Comparison of ENCODE assay signal across 10 cellular contexts in the genomic region with DNA sequence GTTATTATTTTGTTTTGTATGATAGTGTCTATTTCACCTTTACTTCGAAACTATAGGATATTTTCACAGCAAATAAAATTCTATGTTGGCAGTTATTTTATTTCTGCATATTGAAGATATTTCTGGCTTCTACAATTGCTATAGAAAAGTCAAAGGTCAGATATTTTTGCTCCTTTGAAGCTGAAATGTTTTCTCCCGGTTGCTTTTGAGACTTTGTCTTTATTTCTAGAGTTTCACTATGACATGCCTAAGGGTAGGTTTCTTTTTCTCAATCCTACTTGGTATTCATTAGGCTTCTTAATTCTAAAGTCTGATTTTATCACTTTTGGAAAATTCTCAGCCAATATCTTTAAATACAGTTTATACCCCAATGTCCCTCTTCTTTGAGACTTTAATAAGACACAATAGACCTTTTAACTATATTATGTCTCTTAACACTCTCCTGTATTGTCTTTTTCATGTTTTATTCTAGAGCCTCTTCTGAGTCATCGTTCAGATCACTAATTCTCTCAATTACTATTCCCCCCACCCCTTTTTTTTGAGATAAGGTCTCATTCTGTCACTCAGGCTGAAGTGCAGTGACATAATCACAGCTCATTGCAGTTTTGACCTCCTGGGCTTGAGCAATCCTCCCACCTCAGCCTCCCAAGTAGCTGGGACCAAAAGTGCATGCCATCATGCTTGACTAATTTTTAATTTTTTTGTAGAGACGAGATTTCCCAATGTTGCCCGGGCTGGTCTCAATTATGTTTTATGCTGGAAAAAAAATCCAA. TPM values are rescaled to one million over a fixed set of nuclear protein-coding genes. Genes with fewer than 3 reads are reported as not detected.
DNase-seq lines count a peak whose midpoint lies in the region; ATAC-seq and TF ChIP-seq lines count a peak whose summit lies in the region.
"Had no signal": no experiment of that assay in that cellular context is flagged by ENCODE, and none has a peak within 500 bp of the region (broad histone marks: within the 10 kb centered on the region; RNA-seq: fewer than 3 reads in every experiment).

No MANE protein-coding gene starts in this region.

- no peak overlapping the region for H3K27ac ChIP-seq in gastrocnemius medialis
- H3K27ac ChIP-seq: sigmoid colon had no signal

- no peaks in the 10 kb centered on the region for H3K27me3 ChIP-seq in gastrocnemius medialis
- H3K27me3 ChIP-seq: sigmoid colon had no signal

- H3K4me3 ChIP-seq in foreskin fibroblast (ENCODE audit: low read depth in 1 of 2, low read length in 2 of 2) (no peak overlapping the region), gastrocnemius medialis (no peak overlapping the region)
- H3K4me3 ChIP-seq: sigmoid colon had no signal

- H3K36me3 ChIP-seq in gastrocnemius medialis, result no peaks in the 10 kb centered on the region

- no peaks in the 10 kb centered on the region for H3K9me3 ChIP-seq in gastrocnemius medialis
- H3K9me3 ChIP-seq: sigmoid colon had no signal

- TF ChIP-seq POLR2A in gastrocnemius medialis (IDR thresholded peaks at IDR 0.05), result no peak

- ATAC-seq in GM21576 (IDR thresholded peaks at IDR 0.05; ENCODE audit: unreplicated experiment) (peak; percentile 55), HG03520 (IDR thresholded peaks at IDR 0.05; ENCODE audit: unreplicated experiment) (peak; percentile 55), gastrocnemius medialis (no peak)

- in situ Hi-C loops in GM13977 (cut with MboI; ENCODE audit: low pct_unique_long_range_greater_than_20kb, low sequenced_read_pairs, unreplicated experiment), result no loop called here
- in situ Hi-C loops in gastrocnemius medialis (cut with MboI; ENCODE audit: low sequenced_read_pairs in 4 of 4), result no loop called here

- H3K4me1 ChIP-seq in gastrocnemius medialis, result no peaks in the 10 kb centered on the region
- H3K4me1 ChIP-seq: sigmoid colon had no signal

- TF ChIP-seq CTCF in GM13977 (IDR thresholded peaks at IDR 0.05; ENCODE audit: extremely low read depth, insufficient read depth, missing control alignments) (no peak), foreskin fibroblast (IDR thresholded peaks at IDR 0.05; ENCODE audit: low read depth, low read length) (no peak), gastrocnemius medialis (IDR thresholded peaks at IDR 0.05 in 4 of 5, conservative IDR thresholded peaks at IDR 0.05 in 1 of 5) (no peak)

- intact Hi-C loops in gastrocnemius medialis (cut with DNase I; ENCODE audit: low total_unique reads), result no loop called here

- DNase-seq in GM13977 (ENCODE audit: low spot score) (peak; percentile 54), foreskin fibroblast (peak; percentile 21 to 64), DMS 273 (lab: John Stamatoyannopoulos, UW; ENCODE audit: unreplicated experiment) (no peak), gastrocnemius medialis (no peak), NCI-H2081 treated with DMSO at 0.1 percent for 48 hours (lab: John Stamatoyannopoulos, UW) (no peak)
- no peak for DNase-seq in stimulated activated CD4-positive, alpha-beta T cell treated with anti-CD3 and anti-CD28 coated beads, Interleukin-4, amount 100 ng/mL, for 24 hours
- DNase-seq: mesendoderm, sigmoid colon had no signal

RNA-seq across cellular contexts. Expression of a gene that starts 50.5 kb away (rescaled TPM):
- 10 to 100 TPM in 1 of 4 donors, 1 to 10 TPM in 3; 7.0 to 12.4 (median 8.0) TPM for total RNA-seq in gastrocnemius medialis

RNA-seq across cellular contexts. Expression of a gene that starts 51.0 kb away (rescaled TPM):
- 10 to 100 TPM; 10.4 to 28.4 (median 20.5) TPM for total RNA-seq in gastrocnemius medialis

Comparison
In these comparisons a context has a peak if more than half of its experiments do, and no peak if none do; other contexts are left out.
1. DNase-seq: peak in GM13977 (single experiment) and foreskin fibroblast (2 of 2); none in DMS 273 (single experiment), gastrocnemius medialis (0 of 2), stimulated activated CD4-positive, alpha-beta T cell treated with anti-CD3 and anti-CD28 coated beads, Interleukin-4, amount 100 ng/mL, for 24 hours (single experiment) and NCI-H2081 treated with DMSO at 0.1 percent for 48 hours (single experiment).
2. ATAC-seq: peak in GM21576 (single experiment) and HG03520 (single experiment); none in gastrocnemius medialis (0 of 2).